ENCODE assay signal across 8 cellular contexts in genomic region chr4:183999435-183999834, GRCh38.
"Had no signal": no experiment of that assay in that cellular context is flagged by ENCODE, and none has a peak within 500 bp of the region (broad histone marks: within the 10 kb centered on the region; RNA-seq: fewer than 3 reads in every experiment).

No MANE protein-coding gene starts in this region.

- H3K36me3 ChIP-seq: HAP-1 had no signal

- ATAC-seq: GM23338, HCT116, HepG2, K562 had no signal

- H3K4me3 Mint-ChIP-seq: GM23338 had no signal

- H2AFZ ChIP-seq: GM23338 had no signal

- H3K9me3 ChIP-seq: HAP-1 had no signal

- H3K9me3 Mint-ChIP-seq: GM23338 had no signal

- DNase-seq: H7, KG1 had no signal

- H3K27ac ChIP-seq: HL-60 had no signal

- H3K4me3 ChIP-seq: GM23338, HAP-1, K562 had no signal

- H3K4me2 ChIP-seq: GM23338 had no signal

- H3K4me1 ChIP-seq: HAP-1 had no signal
